In genomic region chr20:3916347-3916746, GRCh38 we compare ENCODE assay signal across 23 cellular contexts. TPM values are rescaled to one million over a fixed set of nuclear protein-coding genes. Genes with fewer than 3 reads are reported as not detected.
A peak's percentile ranks its signal among the peaks of the same experiment; 100 is the strongest.
DNase-seq lines count a peak whose midpoint lies in the region; ATAC-seq and TF ChIP-seq lines count a peak whose summit lies in the region.
"Had no signal": no experiment of that assay in that cellular context is flagged by ENCODE, and none has a peak within 500 bp of the region (broad histone marks: within the 10 kb centered on the region; RNA-seq: fewer than 3 reads in every experiment).

No MANE protein-coding gene starts in this region.

- H3K36me3 Mint-ChIP-seq in activated naive CD4-positive, alpha-beta T cell treated with anti-CD3 and anti-CD28 coated beads, Interleukin-2, amount 10 ng/mL, durations not matched to agents 7 days and 5 days = peaks cover 67% of the 10 kb centered on the region
- H3K36me3 Mint-ChIP-seq in activated naive CD4-positive, alpha-beta T cell treated with anti-CD3 and anti-CD28 coated beads for 36 hours (ENCODE audit: low read depth) = peaks cover 45% of the 10 kb centered on the region
- H3K36me3 Mint-ChIP-seq in WTC11 (peaks cover 80% of the 10 kb centered on the region), memory B cell (peaks cover 40% of the 10 kb centered on the region), T-helper 17 cell (ENCODE audit: low read depth) (peaks cover 15% of the 10 kb centered on the region)

- H3K9me3 ChIP-seq in A673 (ENCODE audit: low read depth, low read length, poor library complexity, severe bottlenecking) (no peaks in the 10 kb centered on the region), T-helper 17 cell (ENCODE audit: control insufficient read depth, low read length, poor library complexity, severe bottlenecking) (no peaks in the 10 kb centered on the region)
- H3K9me3 ChIP-seq: HAP-1, Peyer's patch, SJCRH30 had no signal

- intact Hi-C loops in activated naive CD4-positive, alpha-beta T cell treated with anti-CD3 and anti-CD28 coated beads for 36 hours (cut with micrococcal nuclease) = no loop called here
- intact Hi-C loops in A673 (cut with micrococcal nuclease; ENCODE audit: unreplicated experiment) = no loop called here

- H3K27me3 ChIP-seq in A673 (replicated peaks; ENCODE audit: insufficient read depth, low read depth, low read length, poor library complexity) = no peaks in the 10 kb centered on the region
- H3K27me3 ChIP-seq: Peyer's patch, SJCRH30 had no signal

- no peaks in the 10 kb centered on the region for H3K4me1 ChIP-seq in A673 (ENCODE audit: insufficient read depth, low read length, poor library complexity, severe bottlenecking)
- H3K4me1 ChIP-seq: HAP-1, SJCRH30 had no signal

- no peak for DNase-seq in activated naive CD4-positive, alpha-beta T cell treated with anti-CD3 and anti-CD28 coated beads, Interleukin-2, amount 10 ng/mL, durations not matched to agents 7 days and 5 days
- no peak for DNase-seq in activated naive CD4-positive, alpha-beta T cell treated with anti-CD3 and anti-CD28 coated beads for 36 hours
- DNase-seq in OCI-M1 (lab: John Stamatoyannopoulos, UW) (peak; percentile 21), WTC11 (ENCODE audit: low spot score) (no peak), memory B cell (ENCODE audit: low spot score in 2 of 2) (no peak), A673 (ENCODE audit: low spot score) (no peak), DMS114 treated with DMSO at 0.1 percent for 48 hours (lab: John Stamatoyannopoulos, UW; ENCODE audit: unreplicated experiment) (no peak), T-helper 17 cell (no peak)
- DNase-seq: CD4-positive, alpha-beta memory T cell; DMS153; Karpas-422; MV-4-11; NCI-H1105 treated with DMSO at 0.1 percent for 48 hours; NCI-H2029 treated with DMSO at 0.1 percent for 48 hours; NCI-H226; NCI-H524; NCI-H774; NK-92 treated with Interleukin-12 subunit alpha and Interleukin-12 subunit beta, amount 100 ng/mL, for 24 hours; Peyer's patch; SJCRH30 had no signal

- CTCF ChIA-PET in activated naive CD4-positive, alpha-beta T cell treated with anti-CD3 and anti-CD28 coated beads, Interleukin-2, amount 10 ng/mL, durations not matched to agents 7 days and 5 days (lab: Charles Lee) = no interaction called here
- CTCF ChIA-PET in activated naive CD4-positive, alpha-beta T cell treated with anti-CD3 and anti-CD28 coated beads for 36 hours (lab: Charles Lee) = interaction anchor here (1.1 kb wide), 1 partner anchor 169 kb away, joined by 5 read pairs; no protein-coding TSS in a partner anchor
- CTCF ChIA-PET in WTC11 (lab: Charles Lee) = interaction anchor here (1.4 kb wide), 1 partner anchor 13 kb away, joined by 3 read pairs; no protein-coding TSS in a partner anchor
- CTCF ChIA-PET in A673 (lab: Charles Lee) = no interaction called here

- H3K4me3 ChIP-seq in A673 (ENCODE audit: low read depth, low read length, poor library complexity, severe bottlenecking) = no peak overlapping the region
- H3K4me3 ChIP-seq: GM23338, HAP-1, Peyer's patch, SJCRH30 had no signal

- H3K9me3 Mint-ChIP-seq in activated naive CD4-positive, alpha-beta T cell treated with anti-CD3 and anti-CD28 coated beads, Interleukin-2, amount 10 ng/mL, durations not matched to agents 7 days and 5 days = no peaks in the 10 kb centered on the region
- H3K9me3 Mint-ChIP-seq in activated naive CD4-positive, alpha-beta T cell treated with anti-CD3 and anti-CD28 coated beads for 36 hours = no peaks in the 10 kb centered on the region
- H3K9me3 Mint-ChIP-seq in WTC11 = no peaks in the 10 kb centered on the region
- no peaks in the 10 kb centered on the region for H3K9me3 Mint-ChIP-seq in memory B cell
- H3K9me3 Mint-ChIP-seq: CD4-positive, alpha-beta memory T cell; GM23338; IgD-negative memory B cell had no signal

- peak overlapping the region; percentile 30 for H3K27ac Mint-ChIP-seq in activated naive CD4-positive, alpha-beta T cell treated with anti-CD3 and anti-CD28 coated beads, Interleukin-2, amount 10 ng/mL, durations not matched to agents 7 days and 5 days
- no peak overlapping the region for H3K27ac Mint-ChIP-seq in activated naive CD4-positive, alpha-beta T cell treated with anti-CD3 and anti-CD28 coated beads for 36 hours
- peak overlapping the region; percentile 16; the same call in 1 of the 2 replicates for H3K27ac Mint-ChIP-seq in WTC11
- H3K27ac Mint-ChIP-seq in memory B cell = peak overlapping the region; percentile 53
- H3K27ac Mint-ChIP-seq in T-helper 17 cell = no peak overlapping the region
- H3K27ac Mint-ChIP-seq: GM23338 had no signal

- peaks cover 17% of the 10 kb centered on the region for H3K4me1 Mint-ChIP-seq in activated naive CD4-positive, alpha-beta T cell treated with anti-CD3 and anti-CD28 coated beads, Interleukin-2, amount 10 ng/mL, durations not matched to agents 7 days and 5 days
- peaks cover 43% of the 10 kb centered on the region for H3K4me1 Mint-ChIP-seq in activated naive CD4-positive, alpha-beta T cell treated with anti-CD3 and anti-CD28 coated beads for 36 hours (ENCODE audit: low read depth)
- H3K4me1 Mint-ChIP-seq in WTC11 = no peaks in the 10 kb centered on the region
- H3K4me1 Mint-ChIP-seq in memory B cell = peaks cover 9% of the 10 kb centered on the region
- peaks cover 21% of the 10 kb centered on the region for H3K4me1 Mint-ChIP-seq in T-helper 17 cell
- H3K4me1 Mint-ChIP-seq: GM23338 had no signal

- TF ChIP-seq CTCF in WTC11 (IDR thresholded peaks at IDR 0.05) = no peak
- no peak for TF ChIP-seq CTCF in A673 (conservative IDR thresholded peaks at IDR 0.05; ENCODE audit: low read depth, low read length)

- no TSS peak for BruUV-seq in A673 (replicated peaks; lab: Mats Ljungman, UMichigan)

- H3K4me3 Mint-ChIP-seq in activated naive CD4-positive, alpha-beta T cell treated with anti-CD3 and anti-CD28 coated beads, Interleukin-2, amount 10 ng/mL, durations not matched to agents 7 days and 5 days = no peak overlapping the region
- no peak overlapping the region for H3K4me3 Mint-ChIP-seq in activated naive CD4-positive, alpha-beta T cell treated with anti-CD3 and anti-CD28 coated beads for 36 hours
- no peak overlapping the region for H3K4me3 Mint-ChIP-seq in WTC11
- no peak overlapping the region for H3K4me3 Mint-ChIP-seq in memory B cell
- H3K4me3 Mint-ChIP-seq in T-helper 17 cell = no peak overlapping the region
- H3K4me3 Mint-ChIP-seq: CD4-positive, alpha-beta memory T cell; GM23338; IgD-negative memory B cell had no signal

- H3K27me3 Mint-ChIP-seq in activated naive CD4-positive, alpha-beta T cell treated with anti-CD3 and anti-CD28 coated beads, Interleukin-2, amount 10 ng/mL, durations not matched to agents 7 days and 5 days = no peaks in the 10 kb centered on the region
- H3K27me3 Mint-ChIP-seq in activated naive CD4-positive, alpha-beta T cell treated with anti-CD3 and anti-CD28 coated beads for 36 hours (ENCODE audit: low read depth) = no peaks in the 10 kb centered on the region
- H3K27me3 Mint-ChIP-seq in WTC11 (ENCODE audit: low read depth) (no peaks in the 10 kb centered on the region), memory B cell (no peaks in the 10 kb centered on the region), T-helper 17 cell (no peaks in the 10 kb centered on the region)
- H3K27me3 Mint-ChIP-seq: CD4-positive, alpha-beta memory T cell; IgD-negative memory B cell had no signal

- H3K36me3 ChIP-seq in A673 (ENCODE audit: insufficient read depth, low read length, poor library complexity, severe bottlenecking) = peaks cover 88% of the 10 kb centered on the region

- H3K27ac ChIP-seq in A673 (ENCODE audit: low read depth, low read length, poor library complexity, severe bottlenecking) = no peak overlapping the region
- H3K27ac ChIP-seq: Peyer's patch, SJCRH30 had no signal

- ATAC-seq in WTC11 (no peak), memory B cell (ENCODE audit: low read depth) (no peak), T-helper 17 cell (no peak)
- ATAC-seq: GM23338 had no signal

- POLR2A ChIA-PET in WTC11 (lab: Charles Lee) = no interaction called here
- POLR2A ChIA-PET in A673 (lab: Charles Lee; ENCODE audit: low non-redundant PET) = no interaction called here

TF ChIP-seq in WTC11, 78 proteins besides CTCF, POLR2A, EP300 and RAD21 (continues in another document):
- no peak for TF ChIP-seq E2F5 (CRISPR knock-in tag; IDR thresholded peaks at IDR 0.05)
- TF ChIP-seq USF2 (CRISPR knock-in tag; IDR thresholded peaks at IDR 0.05) = no peak
- no peak for TF ChIP-seq TP53 (CRISPR knock-in tag; IDR thresholded peaks at IDR 0.05)
- TF ChIP-seq JAZF1 (CRISPR knock-in tag; IDR thresholded peaks at IDR 0.05) = no peak
- TF ChIP-seq NR2C2 (CRISPR knock-in tag; IDR thresholded peaks at IDR 0.05) = no peak
- TF ChIP-seq SMAD4 (CRISPR knock-in tag; IDR thresholded peaks at IDR 0.05) = no peak
- TF ChIP-seq ZNF671 (CRISPR knock-in tag; IDR thresholded peaks at IDR 0.05) = no peak
- no peak for TF ChIP-seq MLX (CRISPR knock-in tag; IDR thresholded peaks at IDR 0.05)

RNA-seq across cellular contexts. Expression of gene PANK2, which starts 27.2 kb away (rescaled TPM):
- total RNA-seq in activated naive CD4-positive, alpha-beta T cell treated with anti-CD3 and anti-CD28 coated beads for 36 hours = 10 to 100 TPM; 39.8 to 44.7 TPM
- 60.3 to 63.7 TPM (median 62.7 TPM) in 3 replicates for total RNA-seq in WTC11 (2021)
- 71.0 and 77.4 TPM in 2 replicates for total RNA-seq in A673 (2021)
- 10 to 100 TPM; 47.2 to 53.0 TPM for total RNA-seq in T-helper 17 cell

Comparison
In these comparisons a context has a peak if more than half of its experiments do, and no peak if none do; other contexts are left out.
1. H3K27ac Mint-ChIP-seq: peak in activated naive CD4-positive, alpha-beta T cell treated with anti-CD3 and anti-CD28 coated beads, Interleukin-2, amount 10 ng/mL, durations not matched to agents 7 days and 5 days (single experiment), WTC11 (single experiment) and memory B cell (single experiment); none in activated naive CD4-positive, alpha-beta T cell treated with anti-CD3 and anti-CD28 coated beads for 36 hours (single experiment) and T-helper 17 cell (single experiment).
2. CTCF ChIA-PET loops: an anchor here in activated naive CD4-positive, alpha-beta T cell treated with anti-CD3 and anti-CD28 coated beads for 36 hours (1.1 kb wide) and WTC11 (1.4 kb wide); none called in activated naive CD4-positive, alpha-beta T cell treated with anti-CD3 and anti-CD28 coated beads, Interleukin-2, amount 10 ng/mL, durations not matched to agents 7 days and 5 days and A673.